In genomic region chr16:75943705-75944514, GRCh38 we compare ENCODE assay signal across 17 cellular contexts.
"Had no signal": no experiment of that assay in that cellular context is flagged by ENCODE, and none has a peak within 500 bp of the region (broad histone marks: within the 10 kb centered on the region; RNA-seq: fewer than 3 reads in every experiment).

No MANE protein-coding gene starts in this region.

- DNase-seq: activated CD4-positive, alpha-beta memory T cell treated with anti-CD3 and anti-CD28 coated beads for 36 hours; activated CD4-positive, alpha-beta T cell treated with anti-CD3 and anti-CD28 coated beads for 36 hours; activated effector memory CD4-positive, alpha-beta T cell treated with anti-CD3 and anti-CD28 coated beads, Interleukin-2, amount 50 U/mL, for 16 hours; activated T-cell treated with anti-CD3 and anti-CD28 coated beads, Interleukin-2, amount 50 U/mL, for 4 hours; adrenal gland; endodermal cell; head of caudate nucleus; immature natural killer cell; lower lobe of right lung; stimulated activated CD4-positive, alpha-beta T cell treated with anti-CD3 and anti-CD28 coated beads, Interleukin-12 subunit alpha, Interleukin-12 subunit beta, amount 100 ng/mL, for 4 hours; stimulated activated CD4-positive, alpha-beta T cell treated with anti-CD3 and anti-CD28 coated beads, Interleukin-2, amount 100 ng/mL, for 24 hours; substantia nigra had no signal

- ATAC-seq: activated CD4-positive, alpha-beta T cell treated with anti-CD3 and anti-CD28 coated beads for 36 hours; activated T-cell treated with anti-CD3 and anti-CD28 coated beads, Interleukin-2, amount 50 U/mL, for 4 hours; lower lobe of right lung; stimulated activated memory B cell treated with anti-CD40 and anti-IgM and Interleukin-4, amounts not matched to agents 10 μg/mL and 1 μg/mL and 100 μg/mL, for 72 hours had no signal

- H3K36me3 ChIP-seq: adrenal gland, cardiac muscle cell, lower lobe of right lung, tibial nerve, vagina had no signal

- H3K9me3 ChIP-seq: adrenal gland, lower lobe of right lung, tibial nerve, vagina had no signal

- H3K27me3 ChIP-seq: adrenal gland, tibial nerve, vagina had no signal

- FAIRE-seq: frontal cortex had no signal

- H3K4me1 ChIP-seq: adrenal gland, lower lobe of right lung, tibial nerve, vagina had no signal

- H3K27ac ChIP-seq: adrenal gland, cardiac muscle cell, lower lobe of right lung, tibial nerve, vagina had no signal

- H3K4me3 ChIP-seq: adrenal gland, cardiac muscle cell, lower lobe of right lung, tibial nerve, vagina had no signal
